ENCODE assay signal across 18 cellular contexts in genomic region chr10:5615263-5615820, GRCh38. TPM values are rescaled to one million over a fixed set of nuclear protein-coding genes. Genes with fewer than 3 reads are reported as not detected.
A peak's percentile ranks its signal among the peaks of the same experiment; 100 is the strongest.
DNase-seq lines count a peak whose midpoint lies in the region; ATAC-seq and TF ChIP-seq lines count a peak whose summit lies in the region.
"Had no signal": no experiment of that assay in that cellular context is flagged by ENCODE, and none has a peak within 500 bp of the region (broad histone marks: within the 10 kb centered on the region; RNA-seq: fewer than 3 reads in every experiment).

No MANE protein-coding gene starts in this region.

- no peaks in the 10 kb centered on the region for H3K36me3 ChIP-seq in ascending aorta
- H3K36me3 ChIP-seq in psoas muscle (ENCODE audit: insufficient read depth in 1 of 2, low read depth in 1 of 2) = no peaks in the 10 kb centered on the region
- H3K36me3 ChIP-seq: spleen had no signal

- peaks cover 39% of the 10 kb centered on the region for H3K4me1 Mint-ChIP-seq in osteocyte (ENCODE audit: unreplicated experiment)
- H3K4me1 Mint-ChIP-seq: stimulated activated effector memory CD8-positive, alpha-beta T cell treated with anti-CD3 and anti-CD28 coated beads, Interleukin-12 subunit alpha, Interleukin-12 subunit beta, amount 100 ng/mL, for 72 hours had no signal

- intact Hi-C loops in ascending aorta (cut with DNase I) = loop anchor here (2.0 kb wide), 1 partner anchor 15 kb away; no protein-coding TSS in a partner anchor
- intact Hi-C loops in psoas muscle (cut with DNase I) = no loop called here

- H3K4me1 ChIP-seq in ascending aorta = peaks cover 32 to 70% of the 10 kb centered on the region in 2 donors
- peaks cover 30% of the 10 kb centered on the region for H3K4me1 ChIP-seq in psoas muscle
- H3K4me1 ChIP-seq: spleen had no signal

- H3K9me3 Mint-ChIP-seq in osteocyte (ENCODE audit: unreplicated experiment) = no peaks in the 10 kb centered on the region
- H3K9me3 Mint-ChIP-seq: activated T-helper 2 cell treated with anti-CD3 and anti-CD28 coated beads, Interferon-gamma antibody, Interleukin-2, Interleukin-4, amounts not matched to agents 10 μg/mL and 5 μg/mL and 100 μg/mL, durations not matched to agents 14 hours and 24 hours and 36 hours; H9; stimulated activated effector memory CD8-positive, alpha-beta T cell treated with anti-CD3 and anti-CD28 coated beads, Interleukin-12 subunit alpha, Interleukin-12 subunit beta, amount 100 ng/mL, for 72 hours; WTC11 had no signal

- H3K36me3 Mint-ChIP-seq in osteocyte (ENCODE audit: unreplicated experiment) = no peaks in the 10 kb centered on the region
- H3K36me3 Mint-ChIP-seq: stimulated activated effector memory CD8-positive, alpha-beta T cell treated with anti-CD3 and anti-CD28 coated beads, Interleukin-12 subunit alpha, Interleukin-12 subunit beta, amount 100 ng/mL, for 72 hours; WTC11 had no signal

- no peaks in the 10 kb centered on the region for H3K9me3 ChIP-seq in ascending aorta
- H3K9me3 ChIP-seq in psoas muscle = no peaks in the 10 kb centered on the region
- H3K9me3 ChIP-seq: spleen had no signal

- H3K27ac Mint-ChIP-seq in osteocyte (ENCODE audit: unreplicated experiment) = no peak overlapping the region
- H3K27ac Mint-ChIP-seq: activated T-helper 2 cell treated with anti-CD3 and anti-CD28 coated beads, Interferon-gamma antibody, Interleukin-2, Interleukin-4, amounts not matched to agents 10 μg/mL and 5 μg/mL and 100 μg/mL, durations not matched to agents 14 hours and 24 hours and 36 hours; H9; progenitor cell of endocrine pancreas; stimulated activated effector memory CD8-positive, alpha-beta T cell treated with anti-CD3 and anti-CD28 coated beads, Interleukin-12 subunit alpha, Interleukin-12 subunit beta, amount 100 ng/mL, for 72 hours; WTC11 had no signal

- TF ChIP-seq CTCF in ascending aorta (IDR thresholded peaks at IDR 0.05) (no peak), psoas muscle (IDR thresholded peaks at IDR 0.05) (no peak), osteocyte (IDR thresholded peaks at IDR 0.05) (no peak)

- H3K4me3 ChIP-seq in ascending aorta = no peak overlapping the region
- H3K4me3 ChIP-seq in psoas muscle = no peak overlapping the region
- H3K4me3 ChIP-seq: spleen had no signal

- H3K27ac ChIP-seq in ascending aorta (peak overlapping the region; percentile 90 to 91), psoas muscle (peak overlapping the region; percentile 1)
- H3K27ac ChIP-seq: spleen had no signal

- DNase-seq in DMS53 (lab: John Stamatoyannopoulos, UW) (peak; percentile 95), ascending aorta (ENCODE audit: low spot score in 2 of 2) (no peak), fibroblast of gingiva (ENCODE audit: low read depth) (peak; percentile 53), psoas muscle (no peak), RPMI8226 (no peak), osteocyte (ENCODE audit: extremely low spot score, unreplicated experiment) (no peak), NCI-H146 treated with DMSO at 0.1 percent for 48 hours (lab: John Stamatoyannopoulos, UW; ENCODE audit: unreplicated experiment) (no peak)
- DNase-seq: COR-L47, cortex of kidney, GDM1, H9, Karpas-422, spleen had no signal

- 71 to 79% (median 78%) methylated on average over 8 of the region's 8 CpGs for WGBS in psoas muscle, 3 donors

- ATAC-seq in psoas muscle (no peak), GM21447 (IDR thresholded peaks at IDR 0.05; ENCODE audit: unreplicated experiment) (no peak)
- ATAC-seq: stimulated activated effector memory CD8-positive, alpha-beta T cell treated with anti-CD3 and anti-CD28 coated beads, Interleukin-12 subunit alpha, Interleukin-12 subunit beta, amount 100 ng/mL, for 72 hours; WTC11 had no signal

- H3K27me3 Mint-ChIP-seq in osteocyte (ENCODE audit: unreplicated experiment) = no peaks in the 10 kb centered on the region

- H3K4me3 Mint-ChIP-seq in osteocyte (ENCODE audit: unreplicated experiment) = no peak overlapping the region
- H3K4me3 Mint-ChIP-seq: H9; stimulated activated effector memory CD8-positive, alpha-beta T cell treated with anti-CD3 and anti-CD28 coated beads, Interleukin-12 subunit alpha, Interleukin-12 subunit beta, amount 100 ng/mL, for 72 hours; WTC11 had no signal

- H3K27me3 ChIP-seq in ascending aorta = no peaks in the 10 kb centered on the region
- H3K27me3 ChIP-seq in psoas muscle (ENCODE audit: insufficient read depth in 3 of 3, low read length in 2 of 3) = no peaks in the 10 kb centered on the region
- H3K27me3 ChIP-seq: spleen had no signal

RNA-seq across cellular contexts. Expression of gene ASB13, which starts 51.1 kb away (rescaled TPM):
- 15.3 TPM for total RNA-seq in ascending aorta
- 10 to 100 TPM; 13.0 to 20.8 (median 15.5) TPM for total RNA-seq in psoas muscle
- polyA plus RNA-seq in psoas muscle = 10 to 100 TPM in 2 of 3 donors, 1 to 10 TPM in 1; 9.8 to 18.3 (median 11.4) TPM
- 16.0 and 18.4 TPM in 2 replicates for total RNA-seq in osteocyte

Comparison
In these comparisons a context has a peak if more than half of its experiments do, and no peak if none do; other contexts are left out.
1. DNase-seq: peak in DMS53 (single experiment) and fibroblast of gingiva (single experiment); none in ascending aorta (0 of 2), psoas muscle (0 of 2), RPMI8226 (single experiment), osteocyte (single experiment) and NCI-H146 treated with DMSO at 0.1 percent for 48 hours (single experiment).